Comparison of ENCODE assay signal across 1 cellular context in genomic region chr2:63195310-63195709, GRCh38.
TF ChIP-seq lines count a peak whose summit lies in the region.

No MANE protein-coding gene starts in this region.

TF ChIP-seq in HepG2, 621 proteins besides CTCF, POLR2A, EP300 and RAD21 (continued from another document and continues in another):
- TF ChIP-seq ZBTB40 (IDR thresholded peaks at IDR 0.05) (no peak), ZBTB40 (CRISPR knock-in tag; IDR thresholded peaks at IDR 0.05) (no peak), MEIS1 (CRISPR knock-in tag; IDR thresholded peaks at IDR 0.05; ENCODE audit: borderline replicate concordance) (no peak), DDIT3 (CRISPR knock-in tag; IDR thresholded peaks at IDR 0.05) (no peak), ZNF556 (CRISPR knock-in tag; IDR thresholded peaks at IDR 0.05; ENCODE audit: borderline replicate concordance) (no peak), SNRNP70 (IDR thresholded peaks at IDR 0.05; ENCODE audit: low read depth, low read length) (no peak), ZNF329 (CRISPR knock-in tag; IDR thresholded peaks at IDR 0.05; ENCODE audit: low read depth) (no peak), ZMAT5 (CRISPR knock-in tag; IDR thresholded peaks at IDR 0.05; ENCODE audit: borderline replicate concordance, low read depth) (no peak), KMT2A (CRISPR knock-in tag; IDR thresholded peaks at IDR 0.05) (no peak), CBFB (CRISPR knock-in tag; IDR thresholded peaks at IDR 0.05) (no peak), XBP1 (CRISPR knock-in tag; IDR thresholded peaks at IDR 0.05) (no peak), CREB3 (CRISPR knock-in tag; IDR thresholded peaks at IDR 0.05) (no peak), ZNF274 (CRISPR knock-in tag; IDR thresholded peaks at IDR 0.05) (no peak), GATAD2A (CRISPR knock-in tag; IDR thresholded peaks at IDR 0.05) (no peak), ZXDC (CRISPR knock-in tag; IDR thresholded peaks at IDR 0.05) (no peak), ZNF124 (CRISPR knock-in tag; IDR thresholded peaks at IDR 0.05) (no peak), TEAD3 (CRISPR knock-in tag; optimal IDR thresholded peaks at IDR 0.05; ENCODE audit: borderline replicate concordance) (no peak), ZSCAN22 (CRISPR knock-in tag; IDR thresholded peaks at IDR 0.05) (no peak), ZNF646 (CRISPR knock-in tag; IDR thresholded peaks at IDR 0.05) (no peak), LCORL (IDR thresholded peaks at IDR 0.05) (no peak), LCORL (CRISPR knock-in tag; IDR thresholded peaks at IDR 0.05) (no peak), TIGD3 (CRISPR knock-in tag; IDR thresholded peaks at IDR 0.05; ENCODE audit: borderline replicate concordance) (no peak), ZNF484 (CRISPR knock-in tag; IDR thresholded peaks at IDR 0.05; ENCODE audit: borderline replicate concordance, low read depth) (no peak), ZNF563 (CRISPR knock-in tag; IDR thresholded peaks at IDR 0.05) (no peak), SP5 (CRISPR knock-in tag; IDR thresholded peaks at IDR 0.05; ENCODE audit: borderline replicate concordance, low read depth) (no peak), ZNF652 (CRISPR knock-in tag; IDR thresholded peaks at IDR 0.05; ENCODE audit: borderline replicate concordance, low read depth) (no peak), ETV6 (CRISPR knock-in tag; conservative IDR thresholded peaks at IDR 0.05) (no peak), MXD1 (CRISPR knock-in tag; IDR thresholded peaks at IDR 0.05) (no peak), ZBTB37 (CRISPR knock-in tag; IDR thresholded peaks at IDR 0.05) (no peak), ZNF770 (CRISPR knock-in tag; IDR thresholded peaks at IDR 0.05) (peak; percentile 90), TOPORS (CRISPR knock-in tag; IDR thresholded peaks at IDR 0.05) (no peak)
